ENCODE assay signal across 15 cellular contexts in the genomic region with DNA sequence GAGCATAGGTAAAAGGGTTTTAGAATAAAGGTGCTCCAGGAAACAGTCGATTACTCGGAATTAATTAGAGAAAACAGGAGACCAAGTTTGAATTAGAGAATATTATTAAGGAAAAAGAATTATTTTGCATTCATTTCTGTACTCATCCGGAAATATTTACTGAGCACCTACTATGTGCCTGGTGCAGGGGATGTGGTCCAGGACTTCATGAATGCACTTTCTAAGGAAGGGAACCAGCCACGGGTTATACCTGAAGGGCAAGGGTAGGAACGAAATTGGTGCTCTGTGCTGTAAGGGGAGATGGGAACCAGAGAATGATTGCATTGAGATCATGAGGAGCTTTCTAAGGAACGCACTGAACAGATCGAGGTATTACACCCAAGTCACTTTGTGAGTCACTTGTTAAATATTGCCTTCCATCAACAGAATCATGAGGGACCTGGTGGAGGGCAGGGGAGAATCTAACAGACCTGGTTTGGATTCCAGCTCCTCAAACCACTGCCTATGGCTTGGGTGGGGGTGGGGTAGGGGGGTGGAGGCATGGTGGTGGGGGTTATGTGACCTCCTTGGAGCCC. TPM values are rescaled to one million over a fixed set of nuclear protein-coding genes. Genes with fewer than 3 reads are reported as not detected.
"Had no signal": no experiment of that assay in that cellular context is flagged by ENCODE, and none has a peak within 500 bp of the region (broad histone marks: within the 10 kb centered on the region; RNA-seq: fewer than 3 reads in every experiment).

No MANE protein-coding gene starts in this region.

- H3K4me1 Mint-ChIP-seq: naive thymus-derived CD8-positive, alpha-beta T cell had no signal

- H3K4me1 ChIP-seq: parathyroid adenoma had no signal

- H3K9me3 ChIP-seq: breast epithelium, gastrocnemius medialis, suprapubic skin had no signal

- H3K27ac Mint-ChIP-seq: endodermal cell; naive thymus-derived CD8-positive, alpha-beta T cell had no signal

- H3K79me2 ChIP-seq: parathyroid adenoma had no signal

- ATAC-seq: activated CD4-positive, CD25-positive, alpha-beta regulatory T cell treated with anti-CD3 and anti-CD28 coated beads, Interleukin-2, amount 50 U/mL, for 24 hours; gastrocnemius medialis; naive thymus-derived CD8-positive, alpha-beta T cell; stimulated activated naive CD8-positive, alpha-beta T cell treated with anti-CD3 and anti-CD28 coated beads, Interleukin-15, Interleukin-2, amounts not matched to agents 100 U/mL and 50 U/mL, for 24 hours had no signal

- H3K36me3 ChIP-seq: breast epithelium, gastrocnemius medialis, suprapubic skin had no signal

- H2AFZ ChIP-seq: parathyroid adenoma had no signal

- DNase-seq: activated naive CD4-positive, alpha-beta T cell; activated T-cell treated with anti-CD3 and anti-CD28 coated beads for 4 hours; aorta; endodermal cell; erythroblast; gastrocnemius medialis; islet precursor cell; mesenchymal stem cell; naive thymus-derived CD8-positive, alpha-beta T cell; small intestine; stimulated activated naive CD8-positive, alpha-beta T cell treated with anti-CD3 and anti-CD28 coated beads, Interleukin-15, Interleukin-2, amounts not matched to agents 100 U/mL and 50 U/mL, for 24 hours had no signal

- H3K27ac ChIP-seq: breast epithelium, gastrocnemius medialis, parathyroid adenoma, suprapubic skin had no signal

- H3K9me3 Mint-ChIP-seq: endodermal cell; naive thymus-derived CD8-positive, alpha-beta T cell had no signal

- H3K4me3 ChIP-seq: breast epithelium, gastrocnemius medialis, suprapubic skin had no signal

- H3K27me3 ChIP-seq: gastrocnemius medialis had no signal

- H3K36me3 Mint-ChIP-seq: naive thymus-derived CD8-positive, alpha-beta T cell had no signal

- FAIRE-seq: small intestine had no signal

- H3K4me3 Mint-ChIP-seq: endodermal cell; naive thymus-derived CD8-positive, alpha-beta T cell had no signal

RNA-seq across cellular contexts. Expression of a gene that starts 40.9 kb away (rescaled TPM):
- total RNA-seq: naive thymus-derived CD8-positive, alpha-beta T cell had no signal
- polyA plus RNA-seq: naive thymus-derived CD8-positive, alpha-beta T cell had no signal
